Comparison of ENCODE assay signal across 29 cellular contexts in the genomic region with DNA sequence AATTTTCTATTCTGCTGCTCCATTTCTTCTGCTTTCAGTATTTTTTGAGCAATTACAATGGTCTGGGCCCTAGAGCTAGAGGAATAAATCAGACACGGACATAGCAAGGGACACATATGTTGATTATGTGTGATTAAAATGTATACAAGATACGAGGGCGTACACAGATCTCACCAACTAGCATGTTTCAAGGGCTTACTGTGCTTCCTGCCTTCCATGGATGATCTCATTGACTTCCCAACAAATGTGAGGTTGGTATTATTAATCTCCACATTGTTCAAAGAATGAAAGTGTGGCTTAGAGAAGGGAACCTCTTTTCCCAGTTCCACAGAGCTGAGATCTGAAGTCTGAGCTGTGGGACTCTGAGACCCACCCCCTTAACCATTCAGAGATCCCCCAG. TPM values are rescaled to one million over a fixed set of nuclear protein-coding genes. Genes with fewer than 3 reads are reported as not detected.
DNase-seq lines count a peak whose midpoint lies in the region; ATAC-seq and TF ChIP-seq lines count a peak whose summit lies in the region.
"Had no signal": no experiment of that assay in that cellular context is flagged by ENCODE, and none has a peak within 500 bp of the region (broad histone marks: within the 10 kb centered on the region; RNA-seq: fewer than 3 reads in every experiment).

No MANE protein-coding gene starts in this region.

- H3K4me3 Mint-ChIP-seq in activated CD8-positive, alpha-beta T cell treated with anti-CD3 and anti-CD28 coated beads for 36 hours: no peak overlapping the region
- H3K4me3 Mint-ChIP-seq in activated CD8-positive, alpha-beta T cell treated with anti-CD3 and anti-CD28 coated beads, Interleukin-2, amount 10 ng/mL, durations not matched to agents 7 days and 5 days: no peak overlapping the region
- H3K4me3 Mint-ChIP-seq: activated CD4-positive, alpha-beta T cell treated with anti-CD3 and anti-CD28 coated beads, Interleukin-2, amount 10 ng/mL, durations not matched to agents 7 days and 5 days; activated naive CD4-positive, alpha-beta T cell treated with anti-CD3 and anti-CD28 coated beads, Interleukin-2, amount 10 ng/mL, durations not matched to agents 7 days and 5 days; CD8-positive, alpha-beta memory T cell; effector memory CD8-positive, alpha-beta T cell had no signal

- H3K27ac Mint-ChIP-seq in activated CD8-positive, alpha-beta T cell treated with anti-CD3 and anti-CD28 coated beads for 36 hours: peak overlapping the region; percentile 32
- H3K27ac Mint-ChIP-seq in activated CD8-positive, alpha-beta T cell treated with anti-CD3 and anti-CD28 coated beads, Interleukin-2, amount 10 ng/mL, durations not matched to agents 7 days and 5 days: no peak overlapping the region
- H3K27ac Mint-ChIP-seq: activated CD4-positive, alpha-beta T cell treated with anti-CD3 and anti-CD28 coated beads, Interleukin-2, amount 10 ng/mL, durations not matched to agents 7 days and 5 days; activated naive CD4-positive, alpha-beta T cell treated with anti-CD3 and anti-CD28 coated beads, Interleukin-2, amount 10 ng/mL, durations not matched to agents 7 days and 5 days had no signal

- peak overlapping the region; percentile 28 for H3K27ac ChIP-seq in SJCRH30
- peak overlapping the region in 38 of 59 donors; percentile 1 to 76 (median 52) for H3K27ac ChIP-seq in dorsolateral prefrontal cortex
- H3K27ac ChIP-seq: breast epithelium, KMS-11, prostate gland, sigmoid colon, thoracic aorta, uterus, WERI-Rb-1 had no signal

- CTCF ChIA-PET in activated CD8-positive, alpha-beta T cell treated with anti-CD3 and anti-CD28 coated beads for 36 hours (lab: Charles Lee): no interaction called here
- CTCF ChIA-PET in activated CD8-positive, alpha-beta T cell treated with anti-CD3 and anti-CD28 coated beads, Interleukin-2, amount 10 ng/mL, durations not matched to agents 7 days and 5 days (lab: Charles Lee): no interaction called here

- ATAC-seq in activated CD8-positive, alpha-beta T cell treated with anti-CD3 and anti-CD28 coated beads for 36 hours: no peak
- ATAC-seq in activated CD8-positive, alpha-beta T cell treated with anti-CD3 and anti-CD28 coated beads, Interleukin-2, amount 10 ng/mL, durations not matched to agents 7 days and 5 days: no peak
- no peak for ATAC-seq in GM21528 (IDR thresholded peaks at IDR 0.05; ENCODE audit: low FRiP score, unreplicated experiment)
- ATAC-seq: effector memory CD8-positive, alpha-beta T cell; esophagus mucosa; heart right ventricle had no signal

- TF ChIP-seq CTCF in activated CD8-positive, alpha-beta T cell treated with anti-CD3 and anti-CD28 coated beads for 36 hours (IDR thresholded peaks at IDR 0.05): no peak
- TF ChIP-seq CTCF in dorsolateral prefrontal cortex (IDR thresholded peaks at IDR 0.05 in 54 of 56, conservative IDR thresholded peaks at IDR 0.05 in 2 of 56; ENCODE audit: low read depth in 1 of 56, partially characterized antibody in 56 of 56): no peak

- H3K36me3 Mint-ChIP-seq in activated CD8-positive, alpha-beta T cell treated with anti-CD3 and anti-CD28 coated beads for 36 hours (ENCODE audit: low read depth): no peaks in the 10 kb centered on the region
- peaks cover 3% of the 10 kb centered on the region for H3K36me3 Mint-ChIP-seq in activated CD8-positive, alpha-beta T cell treated with anti-CD3 and anti-CD28 coated beads, Interleukin-2, amount 10 ng/mL, durations not matched to agents 7 days and 5 days (ENCODE audit: low read depth)
- H3K36me3 Mint-ChIP-seq: activated naive CD4-positive, alpha-beta T cell treated with anti-CD3 and anti-CD28 coated beads, Interleukin-2, amount 10 ng/mL, durations not matched to agents 7 days and 5 days had no signal

- H3K27me3 Mint-ChIP-seq in activated CD8-positive, alpha-beta T cell treated with anti-CD3 and anti-CD28 coated beads for 36 hours: no peaks in the 10 kb centered on the region
- H3K27me3 Mint-ChIP-seq in activated CD8-positive, alpha-beta T cell treated with anti-CD3 and anti-CD28 coated beads, Interleukin-2, amount 10 ng/mL, durations not matched to agents 7 days and 5 days (ENCODE audit: low read depth): no peaks in the 10 kb centered on the region
- H3K27me3 Mint-ChIP-seq: activated CD4-positive, alpha-beta T cell treated with anti-CD3 and anti-CD28 coated beads, Interleukin-2, amount 10 ng/mL, durations not matched to agents 7 days and 5 days; activated naive CD4-positive, alpha-beta T cell treated with anti-CD3 and anti-CD28 coated beads, Interleukin-2, amount 10 ng/mL, durations not matched to agents 7 days and 5 days; effector memory CD8-positive, alpha-beta T cell had no signal

- H3K36me3 ChIP-seq in SJCRH30: no peaks in the 10 kb centered on the region
- H3K36me3 ChIP-seq: breast epithelium, prostate gland, uterus, WERI-Rb-1 had no signal

- no peaks in the 10 kb centered on the region for H3K27me3 ChIP-seq in SJCRH30
- H3K27me3 ChIP-seq in dorsolateral prefrontal cortex: no peaks in the 10 kb centered on the region
- H3K27me3 ChIP-seq: breast epithelium, heart right ventricle, sigmoid colon, uterus had no signal

- no peaks in the 10 kb centered on the region for H3K9me3 Mint-ChIP-seq in activated CD8-positive, alpha-beta T cell treated with anti-CD3 and anti-CD28 coated beads for 36 hours
- H3K9me3 Mint-ChIP-seq in activated CD8-positive, alpha-beta T cell treated with anti-CD3 and anti-CD28 coated beads, Interleukin-2, amount 10 ng/mL, durations not matched to agents 7 days and 5 days (ENCODE audit: insufficient read depth): no peaks in the 10 kb centered on the region
- H3K9me3 Mint-ChIP-seq: activated CD4-positive, alpha-beta T cell treated with anti-CD3 and anti-CD28 coated beads, Interleukin-2, amount 10 ng/mL, durations not matched to agents 7 days and 5 days; activated naive CD4-positive, alpha-beta T cell treated with anti-CD3 and anti-CD28 coated beads, Interleukin-2, amount 10 ng/mL, durations not matched to agents 7 days and 5 days; CD8-positive, alpha-beta memory T cell; effector memory CD8-positive, alpha-beta T cell had no signal

- no peak for DNase-seq in activated CD8-positive, alpha-beta T cell treated with anti-CD3 and anti-CD28 coated beads for 36 hours
- no peak for DNase-seq in activated CD8-positive, alpha-beta T cell treated with anti-CD3 and anti-CD28 coated beads, Interleukin-2, amount 10 ng/mL, durations not matched to agents 7 days and 5 days
- no peak for DNase-seq in SJCRH30
- DNase-seq in dorsolateral prefrontal cortex: no peak
- DNase-seq in SW 1271 (lab: John Stamatoyannopoulos, UW): no peak
- DNase-seq in C1 segment of cervical spinal cord (lab: John Stamatoyannopoulos, UW): no peak
- no peak for DNase-seq in NCI-H748 (lab: John Stamatoyannopoulos, UW; ENCODE audit: unreplicated experiment)
- DNase-seq: 8988T; activated CD4-positive, alpha-beta T cell treated with anti-CD3 and anti-CD28 coated beads, Interleukin-2, amount 10 ng/mL, durations not matched to agents 7 days and 5 days; activated naive CD4-positive, alpha-beta T cell treated with anti-CD3 and anti-CD28 coated beads, Interleukin-2, amount 10 ng/mL, durations not matched to agents 7 days and 5 days; CD8-positive, alpha-beta memory T cell; effector memory CD8-positive, alpha-beta T cell; foreskin melanocyte; GDM1; heart right ventricle; NCI-H1436; sigmoid colon; stimulated activated naive CD4-positive, alpha-beta T cell treated with Interleukin-2 at 50 U/mL for 16 hours; T-helper 9 cell; uterus; WERI-Rb-1 had no signal

- H3K4me3 ChIP-seq in SJCRH30 (no peak overlapping the region), dorsolateral prefrontal cortex (peak overlapping the region in 1 of 59 donors; percentile 8)
- H3K4me3 ChIP-seq: breast epithelium, heart right ventricle, lung, prostate gland, sigmoid colon, thoracic aorta, uterus had no signal

- peaks cover 30% of the 10 kb centered on the region for H3K4me1 ChIP-seq in SJCRH30
- H3K4me1 ChIP-seq: breast epithelium, prostate gland, uterus had no signal

- POLR2A ChIA-PET in activated CD8-positive, alpha-beta T cell treated with anti-CD3 and anti-CD28 coated beads for 36 hours (lab: Charles Lee): interaction anchor here (1.4 kb wide), 1 partner anchor 23 kb away, joined by 3 read pairs; no protein-coding TSS in a partner anchor
- POLR2A ChIA-PET in activated CD8-positive, alpha-beta T cell treated with anti-CD3 and anti-CD28 coated beads, Interleukin-2, amount 10 ng/mL, durations not matched to agents 7 days and 5 days (lab: Charles Lee): no interaction called here

- intact Hi-C loops in activated CD8-positive, alpha-beta T cell treated with anti-CD3 and anti-CD28 coated beads for 36 hours (cut with micrococcal nuclease): no loop called here
- intact Hi-C loops in dorsolateral prefrontal cortex (cut with DNase I): no loop called here

- peaks cover 12% of the 10 kb centered on the region for H3K4me1 Mint-ChIP-seq in activated CD8-positive, alpha-beta T cell treated with anti-CD3 and anti-CD28 coated beads for 36 hours (ENCODE audit: low read depth)
- peaks cover 31% of the 10 kb centered on the region for H3K4me1 Mint-ChIP-seq in activated CD8-positive, alpha-beta T cell treated with anti-CD3 and anti-CD28 coated beads, Interleukin-2, amount 10 ng/mL, durations not matched to agents 7 days and 5 days (ENCODE audit: low read depth)

- H3K9me3 ChIP-seq in SJCRH30 (replicated peaks): no peaks in the 10 kb centered on the region
- H3K9me3 ChIP-seq: breast epithelium, heart right ventricle, prostate gland, sigmoid colon, thoracic aorta, uterus had no signal

RNA-seq across cellular contexts. Expression of a gene that starts 9.2 kb away (rescaled TPM):
- total RNA-seq in activated CD8-positive, alpha-beta T cell treated with anti-CD3 and anti-CD28 coated beads for 36 hours: 10 to 100 TPM; 54.4 to 56.7 TPM
- total RNA-seq in activated CD8-positive, alpha-beta T cell treated with anti-CD3 and anti-CD28 coated beads, Interleukin-2, amount 10 ng/mL, durations not matched to agents 7 days and 5 days: 10 to 100 TPM; 65.1 to 70.0 TPM
- 287 and 295 TPM in 2 replicates for total RNA-seq in SJCRH30 (2014; rRNA removed; shearing (Covaris generic))
- 100 to 1,000 TPM; 322 to 718 (median 553) TPM for total RNA-seq in dorsolateral prefrontal cortex

RNA-seq across cellular contexts. Expression of a gene that starts 9.5 kb away (rescaled TPM):
- total RNA-seq in activated CD8-positive, alpha-beta T cell treated with anti-CD3 and anti-CD28 coated beads for 36 hours: 10 to 100 TPM; 17.5 to 18.0 TPM
- 10 to 100 TPM; 27.7 to 28.3 TPM for total RNA-seq in activated CD8-positive, alpha-beta T cell treated with anti-CD3 and anti-CD28 coated beads, Interleukin-2, amount 10 ng/mL, durations not matched to agents 7 days and 5 days
- total RNA-seq in SJCRH30 (2014; rRNA removed; shearing (Covaris generic)): 33.7 and 35.4 TPM in 2 replicates
- total RNA-seq in dorsolateral prefrontal cortex: 10 to 100 TPM; 26.8 to 54.6 (median 37.4) TPM

RNA-seq across cellular contexts. Expression of a gene that starts 32.3 kb away (rescaled TPM):
- total RNA-seq in activated CD8-positive, alpha-beta T cell treated with anti-CD3 and anti-CD28 coated beads for 36 hours: not detected
- under 1 TPM in 1 of 2 experiments, not detected in 1; 0.10 TPM for total RNA-seq in activated CD8-positive, alpha-beta T cell treated with anti-CD3 and anti-CD28 coated beads, Interleukin-2, amount 10 ng/mL, durations not matched to agents 7 days and 5 days
- total RNA-seq in SJCRH30 (2014; rRNA removed; shearing (Covaris generic)): 0.10 TPM in 1 of 2 replicates, not detected in the other
- under 1 TPM in 5 of 120 experiments, not detected in 115; 0.18 to 0.45 (median 0.22) TPM for total RNA-seq in dorsolateral prefrontal cortex
- total RNA-seq: activated CD4-positive, alpha-beta T cell treated with anti-CD3 and anti-CD28 coated beads, Interleukin-2, amount 10 ng/mL, durations not matched to agents 7 days and 5 days; CD8-positive, alpha-beta memory T cell; esophagus mucosa; mucosa of gallbladder; thoracic aorta had no signal

RNA-seq across cellular contexts. Expression of a gene that starts 55.5 kb away (rescaled TPM):
- total RNA-seq in activated CD8-positive, alpha-beta T cell treated with anti-CD3 and anti-CD28 coated beads for 36 hours: 1 to 10 TPM; 1.2 TPM
- 1 to 10 TPM in 1 of 2 experiments, under 1 TPM in 1; 0.84 to 1.1 TPM for total RNA-seq in activated CD8-positive, alpha-beta T cell treated with anti-CD3 and anti-CD28 coated beads, Interleukin-2, amount 10 ng/mL, durations not matched to agents 7 days and 5 days
- 2.9 and 4.0 TPM in 2 replicates for total RNA-seq in SJCRH30 (2014; rRNA removed; shearing (Covaris generic))
- 10 to 100 TPM in 4 of 120 experiments, 1 to 10 TPM in 116; 1.7 to 19.0 (median 5.1) TPM for total RNA-seq in dorsolateral prefrontal cortex
